Comparison of ENCODE assay signal across 29 cellular contexts in the genomic region with DNA sequence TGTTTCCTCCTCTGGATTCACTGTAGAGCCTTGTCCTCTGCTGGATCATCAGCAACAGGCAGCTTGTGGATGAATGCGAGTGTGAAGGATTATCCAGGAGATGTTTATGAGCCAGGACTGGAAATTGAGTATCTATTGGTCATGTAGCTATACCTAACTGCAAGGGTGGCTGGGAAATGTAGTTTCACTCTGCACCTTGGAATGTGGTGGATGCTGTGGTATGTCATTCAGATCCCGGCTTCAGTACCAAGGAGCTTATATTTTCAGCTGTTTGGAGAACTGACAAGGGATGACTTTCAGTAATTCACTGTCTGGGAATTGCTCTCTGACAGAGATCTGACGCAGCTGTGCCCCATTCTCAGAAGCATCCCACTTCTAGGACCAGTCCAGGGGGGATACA.
"Had no signal": no experiment of that assay in that cellular context is flagged by ENCODE, and none has a peak within 500 bp of the region (broad histone marks: within the 10 kb centered on the region; RNA-seq: fewer than 3 reads in every experiment).

No MANE protein-coding gene starts in this region.

- H3K4me3 Mint-ChIP-seq: immature natural killer cell; natural killer cell; stimulated activated naive B cell treated with anti-CD40 and anti-IgM and Interleukin-4, amounts not matched to agents 10 μg/mL and 1 μg/mL and 100 μg/mL, for 72 hours; stimulated activated naive CD8-positive, alpha-beta T cell treated with anti-CD3 and anti-CD28 coated beads, Interleukin-15, Interleukin-2, amounts not matched to agents 100 ng/mL and 50 ng/mL, for 24 hours had no signal

- H3K4me1 ChIP-seq: esophagus squamous epithelium, heart right ventricle, pancreas, right lobe of liver, tibial nerve, upper lobe of left lung had no signal

- H3K9me3 ChIP-seq: esophagus squamous epithelium, heart right ventricle, neutrophil, pancreas, right lobe of liver, thoracic aorta, tibial nerve, upper lobe of left lung had no signal

- H3K27ac ChIP-seq: coronary artery, esophagus squamous epithelium, heart right ventricle, neutrophil, pancreas, right lobe of liver, thoracic aorta, tibial nerve, upper lobe of left lung had no signal

- DNase-seq: dermis blood vessel endothelial cell; effector memory CD4-positive, alpha-beta T cell; erythroblast; esophagus squamous epithelium; foreskin melanocyte; glutamatergic neuron; heart right ventricle; hippocampal formation; immature natural killer cell; mesenchymal stem cell; natural killer cell; pancreas; right lobe of liver; stimulated activated CD4-positive, alpha-beta T cell treated with anti-CD3 and anti-CD28 coated beads, Interleukin-12 subunit alpha, Interleukin-12 subunit beta, amount 100 ng/mL, for 4 hours; stimulated activated CD4-positive, alpha-beta T cell treated with anti-CD3 and anti-CD28 coated beads, Interleukin-2, amount 100 ng/mL, for 24 hours; stimulated activated CD4-positive, alpha-beta T cell treated with anti-CD3 and anti-CD28 coated beads, Interleukin-4, amount 100 ng/mL, for 24 hours; stimulated activated naive B cell treated with anti-CD40 and anti-IgM and Interleukin-4, amounts not matched to agents 10 μg/mL and 1 μg/mL and 100 μg/mL, for 72 hours; upper lobe of left lung had no signal

- H3K27me3 ChIP-seq: esophagus squamous epithelium, heart right ventricle, neutrophil, pancreas, right lobe of liver, tibial nerve, upper lobe of left lung had no signal

- H3K4me2 ChIP-seq: smooth muscle cell had no signal

- ATAC-seq: heart right ventricle; left lobe of liver; natural killer cell; pancreas; right lobe of liver; stimulated activated naive B cell treated with anti-CD40 and anti-IgM and Interleukin-4, amounts not matched to agents 10 μg/mL and 1 μg/mL and 100 μg/mL, for 72 hours had no signal

- H3K36me3 ChIP-seq: esophagus squamous epithelium, heart right ventricle, neutrophil, pancreas, right lobe of liver, thoracic aorta, tibial nerve, upper lobe of left lung had no signal

- H3K27ac Mint-ChIP-seq: immature natural killer cell; natural killer cell; progenitor cell of endocrine pancreas; stimulated activated naive B cell treated with anti-CD40 and anti-IgM and Interleukin-4, amounts not matched to agents 10 μg/mL and 1 μg/mL and 100 μg/mL, for 72 hours; stimulated activated naive CD8-positive, alpha-beta T cell treated with anti-CD3 and anti-CD28 coated beads, Interleukin-15, Interleukin-2, amounts not matched to agents 100 ng/mL and 50 ng/mL, for 24 hours had no signal

- H3K4me3 ChIP-seq: coronary artery, esophagus squamous epithelium, heart right ventricle, pancreas, right lobe of liver, smooth muscle cell, thoracic aorta, tibial nerve, upper lobe of left lung had no signal

- FAIRE-seq: endometrium, keratinocyte, pancreas, urothelium cell line had no signal

- H3K4me1 Mint-ChIP-seq: immature natural killer cell; natural killer cell; stimulated activated naive B cell treated with anti-CD40 and anti-IgM and Interleukin-4, amounts not matched to agents 10 μg/mL and 1 μg/mL and 100 μg/mL, for 72 hours had no signal

- H3K36me3 Mint-ChIP-seq: immature natural killer cell; natural killer cell; stimulated activated naive B cell treated with anti-CD40 and anti-IgM and Interleukin-4, amounts not matched to agents 10 μg/mL and 1 μg/mL and 100 μg/mL, for 72 hours had no signal
